ENCODE assay signal across 14 cellular contexts in the genomic region with DNA sequence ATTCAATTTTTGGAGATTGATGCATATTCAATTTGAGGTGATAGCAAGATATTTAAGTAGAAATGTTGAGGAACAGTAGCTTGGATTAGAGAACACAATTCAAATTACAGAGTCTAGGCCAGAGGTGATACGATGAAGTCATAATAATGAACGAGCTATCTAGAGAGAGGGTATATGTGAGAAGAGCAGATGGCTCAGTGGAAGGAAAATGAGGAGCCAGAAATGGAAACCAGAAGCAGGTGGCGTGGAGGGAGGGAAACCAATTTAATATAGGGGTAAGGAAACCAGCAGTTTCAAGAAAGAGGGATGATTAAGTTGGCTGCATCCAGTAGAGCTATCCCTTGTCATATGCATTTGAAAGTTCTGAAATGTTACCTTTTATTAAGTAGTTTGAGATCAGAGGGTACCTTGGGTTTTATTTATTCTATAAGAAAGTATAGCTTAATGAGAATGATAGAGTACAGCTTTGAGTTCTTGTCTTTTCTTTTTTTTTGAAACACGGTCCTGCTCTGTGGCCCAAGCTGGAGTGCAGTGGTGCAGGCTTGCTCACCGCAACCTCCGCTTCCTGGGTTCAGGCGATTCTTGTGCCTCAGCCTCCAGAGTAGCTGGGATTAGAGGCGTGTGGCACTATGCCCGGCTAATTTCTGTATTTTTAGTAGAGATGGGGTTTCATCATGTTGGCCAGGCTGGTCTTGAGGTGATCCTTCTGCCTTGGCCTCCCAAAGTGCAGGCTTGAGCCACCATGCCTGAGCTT. TPM values are rescaled to one million over a fixed set of nuclear protein-coding genes. Genes with fewer than 3 reads are reported as not detected.
DNase-seq lines count a peak whose midpoint lies in the region; ATAC-seq lines count a peak whose summit lies in the region.
"Had no signal": no experiment of that assay in that cellular context is flagged by ENCODE, and none has a peak within 500 bp of the region (broad histone marks: within the 10 kb centered on the region; RNA-seq: fewer than 3 reads in every experiment).

No MANE protein-coding gene starts in this region.

- H3K27ac Mint-ChIP-seq in activated T-cell treated with anti-CD3 and anti-CD28 coated beads, Interleukin-2, amount 50 U/mL, for 24 hours: peak overlapping the region; percentile 73
- peak overlapping the region; percentile 17 for H3K27ac Mint-ChIP-seq in activated CD4-positive, alpha-beta memory T cell treated with anti-CD3 and anti-CD28 coated beads, Interleukin-2, amount 10 ng/mL, durations not matched to agents 7 days and 5 days
- H3K27ac Mint-ChIP-seq in stimulated activated memory B cell treated with anti-CD40 and anti-IgM and Interleukin-4, amounts not matched to agents 10 μg/mL and 1 μg/mL and 100 μg/mL, for 72 hours: peak overlapping the region; percentile 44

- H3K4me3 Mint-ChIP-seq in activated T-cell treated with anti-CD3 and anti-CD28 coated beads, Interleukin-2, amount 50 U/mL, for 24 hours: no peak overlapping the region
- H3K4me3 Mint-ChIP-seq in activated CD4-positive, alpha-beta memory T cell treated with anti-CD3 and anti-CD28 coated beads, Interleukin-2, amount 10 ng/mL, durations not matched to agents 7 days and 5 days: no peak overlapping the region
- no peak overlapping the region for H3K4me3 Mint-ChIP-seq in stimulated activated memory B cell treated with anti-CD40 and anti-IgM and Interleukin-4, amounts not matched to agents 10 μg/mL and 1 μg/mL and 100 μg/mL, for 72 hours
- H3K4me3 Mint-ChIP-seq: brain had no signal

- POLR2A ChIA-PET in activated CD4-positive, alpha-beta memory T cell treated with anti-CD3 and anti-CD28 coated beads, Interleukin-2, amount 10 ng/mL, durations not matched to agents 7 days and 5 days (lab: Charles Lee): interaction anchor here (0.8 to 6.3 kb wide), 2 partner anchors 22 to 132 kb away, joined by 4 to 42 read pairs; partner anchors contain the start of genes NCK1 and STAG1

- ATAC-seq in stimulated activated memory B cell treated with anti-CD40 and anti-IgM and Interleukin-4, amounts not matched to agents 10 μg/mL and 1 μg/mL and 100 μg/mL, for 72 hours: no peak
- no peak for ATAC-seq in HG02981 (IDR thresholded peaks at IDR 0.05; ENCODE audit: unreplicated experiment)
- ATAC-seq: heart left ventricle, left lobe of liver had no signal

- peaks cover 73% of the 10 kb centered on the region for H3K4me1 Mint-ChIP-seq in activated T-cell treated with anti-CD3 and anti-CD28 coated beads, Interleukin-2, amount 50 U/mL, for 24 hours (ENCODE audit: low read depth)
- H3K4me1 Mint-ChIP-seq in activated CD4-positive, alpha-beta memory T cell treated with anti-CD3 and anti-CD28 coated beads, Interleukin-2, amount 10 ng/mL, durations not matched to agents 7 days and 5 days: peaks cover 54% of the 10 kb centered on the region
- H3K4me1 Mint-ChIP-seq in stimulated activated memory B cell treated with anti-CD40 and anti-IgM and Interleukin-4, amounts not matched to agents 10 μg/mL and 1 μg/mL and 100 μg/mL, for 72 hours: peaks cover 64% of the 10 kb centered on the region

- H3K27me3 Mint-ChIP-seq in activated T-cell treated with anti-CD3 and anti-CD28 coated beads, Interleukin-2, amount 50 U/mL, for 24 hours: no peaks in the 10 kb centered on the region
- no peaks in the 10 kb centered on the region for H3K27me3 Mint-ChIP-seq in activated CD4-positive, alpha-beta memory T cell treated with anti-CD3 and anti-CD28 coated beads, Interleukin-2, amount 10 ng/mL, durations not matched to agents 7 days and 5 days
- H3K27me3 Mint-ChIP-seq in stimulated activated memory B cell treated with anti-CD40 and anti-IgM and Interleukin-4, amounts not matched to agents 10 μg/mL and 1 μg/mL and 100 μg/mL, for 72 hours: no peaks in the 10 kb centered on the region

- CTCF ChIA-PET in activated CD4-positive, alpha-beta memory T cell treated with anti-CD3 and anti-CD28 coated beads, Interleukin-2, amount 10 ng/mL, durations not matched to agents 7 days and 5 days (lab: Charles Lee): interaction anchor here (0.6 to 1.2 kb wide), 3 partner anchors 22 to 130 kb away, joined by 3 to 5 read pairs (median 4); partner anchors contain the start of gene NCK1

- peaks cover 21% of the 10 kb centered on the region for H3K36me3 Mint-ChIP-seq in activated T-cell treated with anti-CD3 and anti-CD28 coated beads, Interleukin-2, amount 50 U/mL, for 24 hours (ENCODE audit: low read depth)
- H3K36me3 Mint-ChIP-seq in activated CD4-positive, alpha-beta memory T cell treated with anti-CD3 and anti-CD28 coated beads, Interleukin-2, amount 10 ng/mL, durations not matched to agents 7 days and 5 days (ENCODE audit: low read depth): peaks cover 39% of the 10 kb centered on the region
- peaks cover 26% of the 10 kb centered on the region for H3K36me3 Mint-ChIP-seq in stimulated activated memory B cell treated with anti-CD40 and anti-IgM and Interleukin-4, amounts not matched to agents 10 μg/mL and 1 μg/mL and 100 μg/mL, for 72 hours

- no peak for DNase-seq in activated T-cell treated with anti-CD3 and anti-CD28 coated beads, Interleukin-2, amount 50 U/mL, for 24 hours
- no peak for DNase-seq in activated T-cell treated with anti-CD3 and anti-CD28 coated beads, Interleukin-2, amount 50 U/mL, for 48 hours
- DNase-seq in NCI-H146 (lab: John Stamatoyannopoulos, UW): peak; percentile 39
- no peak for DNase-seq in activated CD4-positive, alpha-beta memory T cell treated with anti-CD3 and anti-CD28 coated beads, Interleukin-2, amount 10 ng/mL, durations not matched to agents 7 days and 5 days
- no peak for DNase-seq in NK-92 (lab: John Stamatoyannopoulos, UW; ENCODE audit: unreplicated experiment)
- DNase-seq in NK-92 treated with Interleukin-12 subunit alpha and Interleukin-12 subunit beta, amount 100 ng/mL, for 24 hours (lab: John Stamatoyannopoulos, UW): no peak
- DNase-seq: heart left ventricle, RPMI8226, T1000, upper lobe of left lung had no signal

- no peaks in the 10 kb centered on the region for H3K9me3 Mint-ChIP-seq in activated T-cell treated with anti-CD3 and anti-CD28 coated beads, Interleukin-2, amount 50 U/mL, for 24 hours
- peaks cover 8% of the 10 kb centered on the region for H3K9me3 Mint-ChIP-seq in activated CD4-positive, alpha-beta memory T cell treated with anti-CD3 and anti-CD28 coated beads, Interleukin-2, amount 10 ng/mL, durations not matched to agents 7 days and 5 days
- H3K9me3 Mint-ChIP-seq in stimulated activated memory B cell treated with anti-CD40 and anti-IgM and Interleukin-4, amounts not matched to agents 10 μg/mL and 1 μg/mL and 100 μg/mL, for 72 hours: peaks cover 3% of the 10 kb centered on the region

RNA-seq across cellular contexts. Expression of gene NCK1, which starts 22.1 kb away (rescaled TPM):
- 10 to 100 TPM; 50.8 to 51.3 TPM for total RNA-seq in activated CD4-positive, alpha-beta memory T cell treated with anti-CD3 and anti-CD28 coated beads, Interleukin-2, amount 10 ng/mL, durations not matched to agents 7 days and 5 days

Comparison
In these comparisons a context has a peak if more than half of its experiments do, and no peak if none do; other contexts are left out.
1. H3K27ac Mint-ChIP-seq: peak in every context shown above with its lines; median percentile 73 in activated T-cell treated with anti-CD3 and anti-CD28 coated beads, Interleukin-2, amount 50 U/mL, for 24 hours; 44 in stimulated activated memory B cell treated with anti-CD40 and anti-IgM and Interleukin-4, amounts not matched to agents 10 μg/mL and 1 μg/mL and 100 μg/mL, for 72 hours; 17 in activated CD4-positive, alpha-beta memory T cell treated with anti-CD3 and anti-CD28 coated beads, Interleukin-2, amount 10 ng/mL, durations not matched to agents 7 days and 5 days.